8 cellular contexts compared by ENCODE assay signal in the genomic region with DNA sequence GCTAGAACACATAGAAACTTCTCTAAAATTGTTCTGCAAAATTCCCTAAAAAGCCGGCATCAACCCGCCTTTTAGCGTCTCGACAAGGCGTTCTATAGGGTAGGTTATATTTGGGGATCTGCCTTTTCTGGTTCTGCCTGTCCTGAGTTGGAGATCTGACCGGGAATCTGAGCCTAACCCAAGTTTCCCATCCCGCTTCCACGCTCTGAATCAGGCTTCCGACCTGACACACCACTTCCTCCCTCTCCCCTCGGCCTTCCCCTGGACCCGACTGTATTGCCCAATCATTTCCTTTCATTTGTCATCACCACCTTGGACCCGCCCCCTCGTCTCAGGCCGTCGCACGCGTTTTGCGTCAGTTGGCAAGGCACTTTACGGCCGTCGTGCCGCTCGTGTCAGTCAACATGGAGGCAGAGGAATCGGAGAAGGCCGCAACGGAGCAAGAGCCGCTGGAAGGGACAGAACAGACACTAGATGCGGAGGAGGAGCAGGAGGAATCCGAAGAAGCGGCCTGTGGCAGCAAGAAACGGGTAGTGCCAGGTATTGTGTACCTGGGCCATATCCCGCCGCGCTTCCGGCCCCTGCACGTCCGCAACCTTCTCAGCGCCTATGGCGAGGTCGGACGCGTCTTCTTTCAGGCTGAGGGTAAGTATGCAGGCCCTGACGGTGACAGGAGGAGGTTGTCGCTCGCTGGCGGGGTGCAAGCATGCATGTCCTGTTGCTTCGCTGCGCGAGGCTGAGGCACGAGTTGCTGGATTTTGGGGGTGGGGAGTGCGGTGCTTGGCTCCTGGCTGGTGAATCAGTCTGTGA. TPM values are rescaled to one million over a fixed set of nuclear protein-coding genes. Genes with fewer than 3 reads are reported as not detected.
DNase-seq lines count a peak whose midpoint lies in the region; ATAC-seq and TF ChIP-seq lines count a peak whose summit lies in the region.

ABT1 (plus strand) TSS at position 375 of the 810 bp plus-strand sequence; CDS start at position 405, 30 bp downstream.

- peaks cover 31% of the 10 kb centered on the region for H3K27me3 Mint-ChIP-seq in activated naive CD4-positive, alpha-beta T cell treated with anti-CD3 and anti-CD28 coated beads, Interleukin-2, amount 10 ng/mL, durations not matched to agents 7 days and 5 days

- ATAC-seq in HG02571 (IDR thresholded peaks at IDR 0.05; ENCODE audit: unreplicated experiment) = peak; percentile 77

- H3K9ac ChIP-seq in SK-N-MC (ENCODE audit: insufficient read length) = peak within 1 kb of the TSS; percentile 93

- no peaks in the 10 kb centered on the region for H3K9me3 ChIP-seq in SK-N-MC (ENCODE audit: low read depth, low read length)
- H3K9me3 ChIP-seq in suprapubic skin = no peaks in the 10 kb centered on the region

- peak within 1 kb of the TSS; percentile 95 for H3K4me3 ChIP-seq in SK-N-MC
- peak within 1 kb of the TSS; percentile 93 for H3K4me3 ChIP-seq in suprapubic skin

- no peak within 1 kb of the TSS for H3K27ac Mint-ChIP-seq in activated naive CD4-positive, alpha-beta T cell treated with anti-CD3 and anti-CD28 coated beads, Interleukin-2, amount 10 ng/mL, durations not matched to agents 7 days and 5 days

- DNase-seq in GM04504 (ENCODE audit: low read depth) (peak; percentile 97), NCI-H1048 (lab: John Stamatoyannopoulos, UW) (peak; percentile 85), SK-N-MC (ENCODE audit: low read depth, low spot score) (peak; percentile 86), germinal center (ENCODE audit: low spot score) (peak; percentile 98), non-pigmented ciliary epithelial cell (ENCODE audit: low read depth) (peak; percentile 94), suprapubic skin (ENCODE audit: low spot score in 2 of 2) (peak; percentile 99)
- DNase-seq in activated naive CD4-positive, alpha-beta T cell treated with anti-CD3 and anti-CD28 coated beads, Interleukin-2, amount 10 ng/mL, durations not matched to agents 7 days and 5 days = peak; percentile 98

- H3K9me3 Mint-ChIP-seq in activated naive CD4-positive, alpha-beta T cell treated with anti-CD3 and anti-CD28 coated beads, Interleukin-2, amount 10 ng/mL, durations not matched to agents 7 days and 5 days = no peaks in the 10 kb centered on the region

- H3K27ac ChIP-seq in SK-N-MC = peak within 1 kb of the TSS; percentile 88
- H3K27ac ChIP-seq in suprapubic skin = peak within 1 kb of the TSS; percentile 93

- H3K36me3 Mint-ChIP-seq in activated naive CD4-positive, alpha-beta T cell treated with anti-CD3 and anti-CD28 coated beads, Interleukin-2, amount 10 ng/mL, durations not matched to agents 7 days and 5 days = peaks cover 21% of the 10 kb centered on the region

- H3K36me3 ChIP-seq in SK-N-MC (ENCODE audit: insufficient read depth, low read length) (peaks cover 24% of the 10 kb centered on the region), suprapubic skin (peaks cover 18% of the 10 kb centered on the region)

- peaks cover 43% of the 10 kb centered on the region for H3K4me1 Mint-ChIP-seq in activated naive CD4-positive, alpha-beta T cell treated with anti-CD3 and anti-CD28 coated beads, Interleukin-2, amount 10 ng/mL, durations not matched to agents 7 days and 5 days

- TF ChIP-seq CTCF in suprapubic skin (IDR thresholded peaks at IDR 0.05) = no peak

- no peak within 1 kb of the TSS for H3K4me3 Mint-ChIP-seq in activated naive CD4-positive, alpha-beta T cell treated with anti-CD3 and anti-CD28 coated beads, Interleukin-2, amount 10 ng/mL, durations not matched to agents 7 days and 5 days

- peak in 1 of 2 donors; percentile 72 for TF ChIP-seq POLR2A in suprapubic skin (IDR thresholded peaks at IDR 0.05)

- CTCF ChIA-PET in activated naive CD4-positive, alpha-beta T cell treated with anti-CD3 and anti-CD28 coated beads, Interleukin-2, amount 10 ng/mL, durations not matched to agents 7 days and 5 days (lab: Charles Lee) = interaction anchor here (1.0 to 7.5 kb wide), 6 partner anchors 13 to 274 kb away, joined by 3 to 115 read pairs (median 9); no protein-coding TSS in a partner anchor

- peaks cover 23% of the 10 kb centered on the region for H3K4me1 ChIP-seq in suprapubic skin

- TF ChIP-seq EP300 in suprapubic skin (IDR thresholded peaks at IDR 0.05) = no peak

- WGBS in suprapubic skin = 1% methylated on average over 48 of the region's 51 CpGs

- H3K27me3 ChIP-seq in suprapubic skin = peaks cover 24% of the 10 kb centered on the region

RNA-seq across cellular contexts. Expression of gene ABT1, which starts in this region (rescaled TPM):
- 10 to 100 TPM; 17.4 to 30.0 (median 21.1) TPM for total RNA-seq in suprapubic skin

Comparison
In these comparisons a context has a peak if more than half of its experiments do, and no peak if none do; other contexts are left out.
1. Peak in every context shown above with its lines: DNase-seq, ATAC-seq, H3K4me3 ChIP-seq and H3K27ac ChIP-seq.